In the genomic region with DNA sequence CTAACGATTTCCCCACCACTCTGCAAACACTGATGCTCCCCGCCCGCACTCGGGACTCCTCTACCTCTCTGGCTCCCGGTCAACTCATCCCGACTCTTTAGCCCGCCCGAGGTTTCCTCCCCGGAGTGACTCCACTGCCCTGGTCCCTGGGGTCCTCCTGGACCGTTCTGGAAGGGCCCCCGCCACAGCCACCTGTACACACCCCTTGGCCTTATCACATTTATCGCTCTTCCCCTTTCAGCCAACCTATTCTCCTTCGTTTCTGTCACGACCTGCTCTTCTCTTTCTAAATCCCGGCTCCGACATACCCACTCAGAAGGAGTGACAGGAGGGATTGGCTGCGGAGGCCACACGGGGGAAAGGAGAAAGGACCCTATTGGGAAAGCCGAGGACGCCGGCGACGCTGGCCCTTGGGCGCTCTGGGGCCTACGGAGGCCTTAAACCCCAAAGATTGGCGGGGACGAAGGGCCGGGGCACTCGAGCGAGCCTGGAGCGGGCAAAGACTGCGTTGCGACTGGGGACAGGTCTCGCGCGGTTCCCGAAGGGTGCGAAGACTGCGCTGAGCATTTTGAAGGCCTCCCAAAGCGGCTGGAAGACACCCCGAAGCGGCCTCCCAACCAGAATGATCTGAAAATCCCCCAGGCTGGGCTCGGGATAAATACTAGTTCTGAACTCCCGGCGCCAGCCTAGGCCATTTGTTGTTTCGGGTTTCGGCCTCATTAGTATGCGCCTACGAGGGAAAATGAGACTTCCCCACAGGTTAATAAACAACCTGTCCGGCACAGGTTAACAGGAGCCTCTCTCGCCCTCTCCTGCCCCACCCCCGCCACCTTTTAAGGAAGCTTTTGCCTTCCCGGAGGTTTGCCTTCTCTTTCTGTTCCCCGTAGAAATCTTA, we compare ENCODE assay signal across 10 cellular contexts. TPM values are rescaled to one million over a fixed set of nuclear protein-coding genes. Genes with fewer than 3 reads are reported as not detected.
DNase-seq lines count a peak whose midpoint lies in the region; ATAC-seq and TF ChIP-seq lines count a peak whose summit lies in the region.
"Had no signal": no experiment of that assay in that cellular context is flagged by ENCODE, and none has a peak within 500 bp of the region (broad histone marks: within the 10 kb centered on the region; RNA-seq: fewer than 3 reads in every experiment).

No MANE protein-coding gene starts in this region.

- peaks cover 7% of the 10 kb centered on the region for H3K36me3 Mint-ChIP-seq in activated CD4-positive, alpha-beta T cell treated with anti-CD3 and anti-CD28 coated beads, Interleukin-2, amount 10 ng/mL, durations not matched to agents 24 days and 14 days (ENCODE audit: low read depth)
- no peaks in the 10 kb centered on the region for H3K36me3 Mint-ChIP-seq in glutamatergic neuron (ENCODE audit: unreplicated experiment)
- H3K36me3 Mint-ChIP-seq in CD4-positive, alpha-beta T cell (ENCODE audit: low read depth): no peaks in the 10 kb centered on the region

- H3K4me3 Mint-ChIP-seq in activated CD4-positive, alpha-beta T cell treated with anti-CD3 and anti-CD28 coated beads, Interleukin-2, amount 10 ng/mL, durations not matched to agents 24 days and 14 days: no peak overlapping the region
- H3K4me3 Mint-ChIP-seq in glutamatergic neuron (ENCODE audit: unreplicated experiment): peak overlapping the region; percentile 86
- no peak overlapping the region for H3K4me3 Mint-ChIP-seq in CD4-positive, alpha-beta T cell

- peaks cover 4% of the 10 kb centered on the region for H3K4me1 Mint-ChIP-seq in activated CD4-positive, alpha-beta T cell treated with anti-CD3 and anti-CD28 coated beads, Interleukin-2, amount 10 ng/mL, durations not matched to agents 24 days and 14 days
- H3K4me1 Mint-ChIP-seq in glutamatergic neuron (ENCODE audit: low read depth, unreplicated experiment): peaks cover 25% of the 10 kb centered on the region
- no peaks in the 10 kb centered on the region for H3K4me1 Mint-ChIP-seq in CD4-positive, alpha-beta T cell (ENCODE audit: low read depth)

- peaks cover 91% of the 10 kb centered on the region for H3K27me3 ChIP-seq in CD4-positive, alpha-beta T cell (ENCODE audit: control insufficient read depth, insufficient read depth, low read length)

- peaks cover 54% of the 10 kb centered on the region for H3K27me3 Mint-ChIP-seq in activated CD4-positive, alpha-beta T cell treated with anti-CD3 and anti-CD28 coated beads, Interleukin-2, amount 10 ng/mL, durations not matched to agents 24 days and 14 days
- H3K27me3 Mint-ChIP-seq in glutamatergic neuron (ENCODE audit: unreplicated experiment): peaks cover 32% of the 10 kb centered on the region
- peaks cover 20% of the 10 kb centered on the region for H3K27me3 Mint-ChIP-seq in CD4-positive, alpha-beta T cell

- CTCF ChIA-PET in CD4-positive, alpha-beta T cell (lab: Charles Lee): no interaction called here

- no peak for DNase-seq in activated CD4-positive, alpha-beta T cell treated with anti-CD3 and anti-CD28 coated beads, Interleukin-2, amount 10 ng/mL, durations not matched to agents 24 days and 14 days
- no peak for DNase-seq in activated CD4-positive, alpha-beta T cell treated with anti-CD3 and anti-CD28 coated beads for 4 hours
- peak; percentile 54 for DNase-seq in HPDE6-E6E7 (ENCODE audit: extremely low spot score)
- DNase-seq in glutamatergic neuron: peak; percentile 45
- DNase-seq in retina: peak; percentile 84
- DNase-seq in HCEC 1CT: no peak
- DNase-seq in NCI-H1436 (lab: John Stamatoyannopoulos, UW): no peak
- DNase-seq in CD4-positive, alpha-beta T cell: no peak
- DNase-seq: Right ventricle myocardium superior had no signal

- ATAC-seq in CD4-positive, alpha-beta T cell (ENCODE audit: poor library complexity): no peak

- H3K9me3 Mint-ChIP-seq in activated CD4-positive, alpha-beta T cell treated with anti-CD3 and anti-CD28 coated beads, Interleukin-2, amount 10 ng/mL, durations not matched to agents 24 days and 14 days: peaks cover 17% of the 10 kb centered on the region
- peaks cover 27% of the 10 kb centered on the region for H3K9me3 Mint-ChIP-seq in glutamatergic neuron (ENCODE audit: unreplicated experiment)
- peaks cover 9% of the 10 kb centered on the region for H3K9me3 Mint-ChIP-seq in CD4-positive, alpha-beta T cell

- peak overlapping the region; percentile 54 for H3K27ac Mint-ChIP-seq in activated CD4-positive, alpha-beta T cell treated with anti-CD3 and anti-CD28 coated beads, Interleukin-2, amount 10 ng/mL, durations not matched to agents 24 days and 14 days
- peak overlapping the region; percentile 95 for H3K27ac Mint-ChIP-seq in glutamatergic neuron (ENCODE audit: unreplicated experiment)
- H3K27ac Mint-ChIP-seq in CD4-positive, alpha-beta T cell: no peak overlapping the region

- no peak overlapping the region for H3K27ac ChIP-seq in CD4-positive, alpha-beta T cell (ENCODE audit: low read depth, low read length)

- TF ChIP-seq CTCF in glutamatergic neuron (IDR thresholded peaks at IDR 0.05; ENCODE audit: partially characterized antibody, unreplicated experiment): no peak
- no peak for TF ChIP-seq CTCF in CD4-positive, alpha-beta T cell (IDR thresholded peaks at IDR 0.05)

- peaks cover 37% of the 10 kb centered on the region for H3K9me3 ChIP-seq in CD4-positive, alpha-beta T cell (ENCODE audit: control insufficient read depth, low read length)
- H3K9me3 ChIP-seq: thoracic aorta had no signal

- POLR2A ChIA-PET in CD4-positive, alpha-beta T cell (lab: Charles Lee): interaction anchor here (1.0 kb wide), 1 partner anchor 14 kb away, joined by 3 read pairs; no protein-coding TSS in a partner anchor

- intact Hi-C loops in activated CD4-positive, alpha-beta T cell treated with anti-CD3 and anti-CD28 coated beads, Interleukin-2, amount 10 ng/mL, durations not matched to agents 24 days and 14 days (cut with micrococcal nuclease): loop anchor here (1.0 to 2.0 kb wide), 3 partner anchors 7 to 947 kb away; no protein-coding TSS in a partner anchor
- intact Hi-C loops in CD4-positive, alpha-beta T cell (cut with DNase I, micrococcal nuclease): loop anchor here in 1 of 2 experiments (5.0 kb wide), 1 partner anchor 1623 kb away; a partner anchor contains a TSS

RNA-seq across cellular contexts. Expression of a gene that starts 9.2 kb away (rescaled TPM):
- total RNA-seq in activated CD4-positive, alpha-beta T cell treated with anti-CD3 and anti-CD28 coated beads, Interleukin-2, amount 10 ng/mL, durations not matched to agents 24 days and 14 days: not detected in 2 replicates
- 49.8 TPM for total RNA-seq in glutamatergic neuron (ENCODE audit: unreplicated experiment)
- not detected for total RNA-seq in CD4-positive, alpha-beta T cell
- total RNA-seq: Right ventricle myocardium superior, thoracic aorta had no signal

Comparison
In these comparisons a context has a peak if more than half of its experiments do, and no peak if none do; other contexts are left out.
1. DNase-seq: peak in HPDE6-E6E7 (single experiment), glutamatergic neuron (single experiment) and retina (single experiment); none in activated CD4-positive, alpha-beta T cell treated with anti-CD3 and anti-CD28 coated beads, Interleukin-2, amount 10 ng/mL, durations not matched to agents 24 days and 14 days (single experiment), activated CD4-positive, alpha-beta T cell treated with anti-CD3 and anti-CD28 coated beads for 4 hours (0 of 2), HCEC 1CT (single experiment), NCI-H1436 (single experiment) and CD4-positive, alpha-beta T cell (0 of 10).
2. RNA of a gene that starts 9.2 kb away (total RNA-seq): 49.8 TPM in glutamatergic neuron (single experiment); not detected in CD4-positive, alpha-beta T cell and not detected in activated CD4-positive, alpha-beta T cell treated with anti-CD3 and anti-CD28 coated beads, Interleukin-2, amount 10 ng/mL, durations not matched to agents 24 days and 14 days; every median in the first group is over 10 times any median in the second.